1 cellular context compared by ENCODE assay signal in genomic region chr17:4966844-4967538, GRCh38.
TF ChIP-seq lines count a peak whose summit lies in the region.

No MANE protein-coding gene starts in this region.

TF ChIP-seq in SK-N-SH, 30 proteins besides CTCF, POLR2A, EP300 and RAD21:
- TF ChIP-seq YY1 (IDR thresholded peaks at IDR 0.05; ENCODE audit: low read depth), result no peak
- TF ChIP-seq MXI1 (IDR thresholded peaks at IDR 0.05; ENCODE audit: low read depth, low read length), result 0 out of 2 replicates have a peak, but pooled peaks have one; percentile 31
- TF ChIP-seq RXRA (IDR thresholded peaks at IDR 0.05; ENCODE audit: borderline replicate concordance, low read depth), result no peak
- TF ChIP-seq POLR2AphosphoS5 (IDR thresholded peaks at IDR 0.05; ENCODE audit: low read depth, low read length), result peak; percentile 8; the same call in 1 of the 2 replicates
- peak; percentile 87 for TF ChIP-seq RFX5 (IDR thresholded peaks at IDR 0.05; ENCODE audit: low read length)
- TF ChIP-seq FOXM1 (IDR thresholded peaks at IDR 0.05; ENCODE audit: low read depth), result no peak
- peak; percentile 45 for TF ChIP-seq GABPA (IDR thresholded peaks at IDR 0.05; ENCODE audit: low read depth)
- no peak for TF ChIP-seq JUND (IDR thresholded peaks at IDR 0.05)
- TF ChIP-seq MEF2A (IDR thresholded peaks at IDR 0.05; ENCODE audit: borderline replicate concordance, low read depth), result no peak
- TF ChIP-seq, protein P1, sequence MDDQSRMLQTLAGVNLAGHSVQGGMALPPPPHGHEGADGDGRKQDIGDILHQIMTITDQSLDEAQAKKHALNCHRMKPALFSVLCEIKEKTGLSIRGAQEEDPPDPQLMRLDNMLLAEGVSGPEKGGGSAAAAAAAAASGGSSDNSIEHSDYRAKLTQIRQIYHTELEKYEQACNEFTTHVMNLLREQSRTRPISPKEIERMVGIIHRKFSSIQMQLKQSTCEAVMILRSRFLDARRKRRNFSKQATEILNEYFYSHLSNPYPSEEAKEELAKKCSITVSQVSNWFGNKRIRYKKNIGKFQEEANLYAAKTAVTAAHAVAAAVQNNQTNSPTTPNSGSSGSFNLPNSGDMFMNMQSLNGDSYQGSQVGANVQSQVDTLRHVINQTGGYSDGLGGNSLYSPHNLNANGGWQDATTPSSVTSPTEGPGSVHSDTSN (IDR thresholded peaks at IDR 0.05), result peak; percentile 100
- TF ChIP-seq, protein P2, sequence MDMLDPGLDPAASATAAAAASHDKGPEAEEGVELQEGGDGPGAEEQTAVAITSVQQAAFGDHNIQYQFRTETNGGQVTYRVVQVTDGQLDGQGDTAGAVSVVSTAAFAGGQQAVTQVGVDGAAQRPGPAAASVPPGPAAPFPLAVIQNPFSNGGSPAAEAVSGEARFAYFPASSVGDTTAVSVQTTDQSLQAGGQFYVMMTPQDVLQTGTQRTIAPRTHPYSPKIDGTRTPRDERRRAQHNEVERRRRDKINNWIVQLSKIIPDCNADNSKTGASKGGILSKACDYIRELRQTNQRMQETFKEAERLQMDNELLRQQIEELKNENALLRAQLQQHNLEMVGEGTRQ (IDR thresholded peaks at IDR 0.05; ENCODE audit: borderline replicate concordance, low read depth, low read length), result 0 out of 2 replicates have a peak, but pooled peaks have one; percentile 22
- no peak for TF ChIP-seq SIN3A (IDR thresholded peaks at IDR 0.05; ENCODE audit: borderline replicate concordance, low read depth, low read length)
- TF ChIP-seq REST (IDR thresholded peaks at IDR 0.05; ENCODE audit: low read depth, low read length), result no peak
- TF ChIP-seq SMC3 (IDR thresholded peaks at IDR 0.05; ENCODE audit: low read depth, low read length), result no peak
- TF ChIP-seq TCF12 (IDR thresholded peaks at IDR 0.05), result no peak
- TF ChIP-seq, protein P3, sequence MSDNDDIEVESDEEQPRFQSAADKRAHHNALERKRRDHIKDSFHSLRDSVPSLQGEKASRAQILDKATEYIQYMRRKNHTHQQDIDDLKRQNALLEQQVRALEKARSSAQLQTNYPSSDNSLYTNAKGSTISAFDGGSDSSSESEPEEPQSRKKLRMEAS (IDR thresholded peaks at IDR 0.05; ENCODE audit: low read depth), result peak; percentile 81; the same call in 1 of the 2 replicates
- 0 out of 2 replicates have a peak, but pooled peaks have one; percentile 18 for TF ChIP-seq FOXJ3 (CRISPR knock-in tag; IDR thresholded peaks at IDR 0.05)
- no peak for TF ChIP-seq GATA2 (CRISPR knock-in tag; IDR thresholded peaks at IDR 0.05)
- TF ChIP-seq FOSL2 (IDR thresholded peaks at IDR 0.05; ENCODE audit: borderline replicate concordance, low read depth), result no peak
- no peak for TF ChIP-seq NFIC (IDR thresholded peaks at IDR 0.05; ENCODE audit: borderline replicate concordance)
- TF ChIP-seq RCOR1 (IDR thresholded peaks at IDR 0.05; ENCODE audit: low read length), result no peak
- TF ChIP-seq CHD2 (IDR thresholded peaks at IDR 0.05; ENCODE audit: low read length, partially characterized antibody), result peak; percentile 94
- no peak for TF ChIP-seq TEAD4 (IDR thresholded peaks at IDR 0.05; ENCODE audit: borderline replicate concordance, insufficient read depth)
- TF ChIP-seq ZBTB33 (IDR thresholded peaks at IDR 0.05; ENCODE audit: borderline replicate concordance, low read depth), result no peak
- peak; percentile 98 for TF ChIP-seq IRF3 (IDR thresholded peaks at IDR 0.05; ENCODE audit: low read depth, low read length)
- no peak for TF ChIP-seq EZH2phosphoT487 (IDR thresholded peaks at IDR 0.05; ENCODE audit: borderline replicate concordance, low read depth)
- 0 out of 2 replicates have a peak, but pooled peaks have one; percentile 14 for TF ChIP-seq NRF1 (IDR thresholded peaks at IDR 0.05; ENCODE audit: low read depth, low read length)
- no peak for TF ChIP-seq TAF1 (IDR thresholded peaks at IDR 0.05; ENCODE audit: borderline replicate concordance, low read depth, low read length)
- TF ChIP-seq, protein P4, sequence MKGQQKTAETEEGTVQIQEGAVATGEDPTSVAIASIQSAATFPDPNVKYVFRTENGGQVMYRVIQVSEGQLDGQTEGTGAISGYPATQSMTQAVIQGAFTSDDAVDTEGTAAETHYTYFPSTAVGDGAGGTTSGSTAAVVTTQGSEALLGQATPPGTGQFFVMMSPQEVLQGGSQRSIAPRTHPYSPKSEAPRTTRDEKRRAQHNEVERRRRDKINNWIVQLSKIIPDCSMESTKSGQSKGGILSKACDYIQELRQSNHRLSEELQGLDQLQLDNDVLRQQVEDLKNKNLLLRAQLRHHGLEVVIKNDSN (IDR thresholded peaks at IDR 0.05; ENCODE audit: borderline replicate concordance, low read depth), result no peak
- TF ChIP-seq ELF1 (IDR thresholded peaks at IDR 0.05), result peak; percentile 75
TF ChIP-seq in SK-N-SH: peak in this region for 12.
